Comparison of ENCODE assay signal across 8 cellular contexts in genomic region chr1:18948048-18948912, GRCh38. TPM values are rescaled to one million over a fixed set of nuclear protein-coding genes. Genes with fewer than 3 reads are reported as not detected.
DNase-seq lines count a peak whose midpoint lies in the region; ATAC-seq and TF ChIP-seq lines count a peak whose summit lies in the region.

No MANE protein-coding gene starts in this region.

- TF ChIP-seq CTCF in right lobe of liver (IDR thresholded peaks at IDR 0.05): no peak
- TF ChIP-seq CTCF in suprapubic skin (IDR thresholded peaks at IDR 0.05): no peak
- no peak for TF ChIP-seq CTCF in neural progenitor cell (IDR thresholded peaks at IDR 0.05)

- no peaks in the 10 kb centered on the region for H3K27me3 ChIP-seq in right lobe of liver
- no peaks in the 10 kb centered on the region for H3K27me3 ChIP-seq in suprapubic skin
- H3K27me3 ChIP-seq in neural progenitor cell: peaks cover 6% of the 10 kb centered on the region

- H2AFZ ChIP-seq in neural progenitor cell (replicated peaks): no peak overlapping the region

- TF ChIP-seq POLR2A in right lobe of liver (IDR thresholded peaks at IDR 0.05): no peak
- no peak for TF ChIP-seq POLR2A in suprapubic skin (IDR thresholded peaks at IDR 0.05)
- no peak for TF ChIP-seq POLR2A in GM18505 (IDR thresholded peaks at IDR 0.05; ENCODE audit: borderline replicate concordance, extremely low read depth, insufficient read depth, insufficient read length)

- POLR2A ChIA-PET in HEK293T (lab: Yijun Ruan, JAX): no interaction called here

- intact Hi-C loops in right lobe of liver (cut with DNase I): no loop called here

- no peak overlapping the region for H3K9ac ChIP-seq in neural progenitor cell

- no peaks in the 10 kb centered on the region for H3K36me3 ChIP-seq in right lobe of liver
- H3K36me3 ChIP-seq in suprapubic skin: no peaks in the 10 kb centered on the region
- H3K36me3 ChIP-seq in neural progenitor cell: no peaks in the 10 kb centered on the region

- H3K9me3 ChIP-seq in right lobe of liver (no peaks in the 10 kb centered on the region), suprapubic skin (no peaks in the 10 kb centered on the region), neural progenitor cell (ENCODE audit: low read depth) (no peaks in the 10 kb centered on the region)

- DNase-seq in activated gamma-delta T cell treated with Interleukin-2 at 50 U/mL for 16 hours (peak; percentile 69), activated gamma-delta T cell (lab: John Stamatoyannopoulos, UW) (no peak), right lobe of liver (peak; percentile 59 to 86 (median 85)), suprapubic skin (ENCODE audit: low spot score in 2 of 2) (no peak), HEK293T (ENCODE audit: extremely low spot score) (no peak), neural progenitor cell (ENCODE audit: low spot score) (no peak)
- DNase-seq in activated naive CD4-positive, alpha-beta T cell treated with anti-CD3 and anti-CD28 coated beads, Interleukin-2, amount 50 U/mL, for 72 hours (ENCODE audit: low spot score in 2 of 2): peak in 1 of 2 donors; percentile 72

- H3K27ac ChIP-seq in right lobe of liver (peak overlapping the region; percentile 66 to 84 (median 82)), suprapubic skin (peak overlapping the region; percentile 95), neural progenitor cell (no peak overlapping the region)

- peaks cover 62% of the 10 kb centered on the region for H3K4me1 Mint-ChIP-seq in neural progenitor cell

- H3K4me3 ChIP-seq in right lobe of liver: peak overlapping the region in 1 of 3 donors; percentile 10
- peak overlapping the region; percentile 80 for H3K4me3 ChIP-seq in suprapubic skin
- H3K4me3 ChIP-seq in neural progenitor cell: no peak overlapping the region

- ATAC-seq in activated naive CD4-positive, alpha-beta T cell treated with anti-CD3 and anti-CD28 coated beads, Interleukin-2, amount 50 U/mL, for 72 hours: peak in 1 of 2 donors; percentile 16
- peak; percentile 33 to 69 (median 51) for ATAC-seq in right lobe of liver
- no peak for ATAC-seq in GM18505 (IDR thresholded peaks at IDR 0.05; ENCODE audit: unreplicated experiment)

- H3K4me2 ChIP-seq in neural progenitor cell: no peak overlapping the region

- CTCF ChIA-PET in HEK293T (lab: Yijun Ruan, JAX): no interaction called here

- no peak overlapping the region for H3K4me3 Mint-ChIP-seq in neural progenitor cell

- H3F3A ChIP-seq in neural progenitor cell (ENCODE audit: low read depth): peaks cover 16% of the 10 kb centered on the region

- peaks cover 6 to 38% of the 10 kb centered on the region in 2 donors for H3K36me3 Mint-ChIP-seq in activated naive CD4-positive, alpha-beta T cell treated with anti-CD3 and anti-CD28 coated beads, Interleukin-2, amount 50 U/mL, for 72 hours
- H3K36me3 Mint-ChIP-seq in neural progenitor cell: no peaks in the 10 kb centered on the region

- H3K4me1 ChIP-seq in right lobe of liver (peaks cover 0 to 63% (median 30%) of the 10 kb centered on the region in 4 donors), suprapubic skin (peaks cover 94% of the 10 kb centered on the region), neural progenitor cell (peaks cover 28% of the 10 kb centered on the region)

- 24% methylated on average over 13 of the region's 15 CpGs for WGBS in right lobe of liver (ENCODE audit: insufficient coverage, low coverage, low lambda C conversion rate, missing lambda C conversion rate)
- 50% methylated on average over 9 of the region's 15 CpGs for WGBS in suprapubic skin

- H3K79me2 ChIP-seq in neural progenitor cell (ENCODE audit: low read depth): no peaks in the 10 kb centered on the region

- H3K27me3 Mint-ChIP-seq in neural progenitor cell (ENCODE audit: insufficient read depth, low read depth): peaks cover 5% of the 10 kb centered on the region

- H4K20me1 ChIP-seq in neural progenitor cell (ENCODE audit: low read depth): no peaks in the 10 kb centered on the region

- H3K9me3 Mint-ChIP-seq in activated naive CD4-positive, alpha-beta T cell treated with anti-CD3 and anti-CD28 coated beads, Interleukin-2, amount 50 U/mL, for 72 hours: no peaks in the 10 kb centered on the region
- no peaks in the 10 kb centered on the region for H3K9me3 Mint-ChIP-seq in neural progenitor cell

- no peak for TF ChIP-seq EP300 in suprapubic skin (IDR thresholded peaks at IDR 0.05)

- H3K27ac Mint-ChIP-seq in activated naive CD4-positive, alpha-beta T cell treated with anti-CD3 and anti-CD28 coated beads, Interleukin-2, amount 50 U/mL, for 72 hours: peak overlapping the region; percentile 96 to 98
- no peak overlapping the region for H3K27ac Mint-ChIP-seq in neural progenitor cell

TF ChIP-seq in HEK293T, 16 proteins besides CTCF, POLR2A, EP300 and RAD21:
- TF ChIP-seq CTBP1 (IDR thresholded peaks at IDR 0.05; ENCODE audit: borderline replicate concordance) (no peak), NFRKB (IDR thresholded peaks at IDR 0.05) (no peak), LEF1 (IDR thresholded peaks at IDR 0.05; ENCODE audit: borderline replicate concordance) (no peak), FOXA1 (IDR thresholded peaks at IDR 0.05) (no peak), BHLHE40 (IDR thresholded peaks at IDR 0.05; ENCODE audit: borderline replicate concordance) (no peak), SUZ12 (IDR thresholded peaks at IDR 0.05) (no peak), TARDBP (IDR thresholded peaks at IDR 0.05) (no peak), ARNT (IDR thresholded peaks at IDR 0.05) (no peak), FOXM1 (IDR thresholded peaks at IDR 0.05; ENCODE audit: borderline replicate concordance) (no peak), FOXK2 (IDR thresholded peaks at IDR 0.05) (no peak), SP1 (IDR thresholded peaks at IDR 0.05) (no peak), ELF4 (IDR thresholded peaks at IDR 0.05) (no peak), HDGF (IDR thresholded peaks at IDR 0.05; ENCODE audit: borderline replicate concordance) (no peak), L3MBTL2 (conservative IDR thresholded peaks at IDR 0.05) (no peak), ZNF384 (IDR thresholded peaks at IDR 0.05) (no peak)
- TF ChIP-seq, protein P1, sequence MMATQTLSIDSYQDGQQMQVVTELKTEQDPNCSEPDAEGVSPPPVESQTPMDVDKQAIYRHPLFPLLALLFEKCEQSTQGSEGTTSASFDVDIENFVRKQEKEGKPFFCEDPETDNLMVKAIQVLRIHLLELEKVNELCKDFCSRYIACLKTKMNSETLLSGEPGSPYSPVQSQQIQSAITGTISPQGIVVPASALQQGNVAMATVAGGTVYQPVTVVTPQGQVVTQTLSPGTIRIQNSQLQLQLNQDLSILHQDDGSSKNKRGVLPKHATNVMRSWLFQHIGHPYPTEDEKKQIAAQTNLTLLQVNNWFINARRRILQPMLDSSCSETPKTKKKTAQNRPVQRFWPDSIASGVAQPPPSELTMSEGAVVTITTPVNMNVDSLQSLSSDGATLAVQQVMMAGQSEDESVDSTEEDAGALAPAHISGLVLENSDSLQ (IDR thresholded peaks at IDR 0.05): no peak

RNA-seq across cellular contexts. Expression of gene IFFO2, which starts 8.2 kb away (rescaled TPM):
- total RNA-seq in activated naive CD4-positive, alpha-beta T cell treated with anti-CD3 and anti-CD28 coated beads, Interleukin-2, amount 50 U/mL, for 72 hours: 10 to 100 TPM; 27.3 to 41.7 TPM
- total RNA-seq in right lobe of liver: 10 to 100 TPM in 2 of 6 experiments, 1 to 10 TPM in 4; 2.9 to 12.7 (median 7.2) TPM
- total RNA-seq in suprapubic skin: 100 to 1,000 TPM; 327 to 569 (median 449) TPM
- 0.65 and 1.5 TPM in 2 replicates for total RNA-seq in neural progenitor cell (ENCODE audit: low replicate concordance)

RNA-seq across cellular contexts. Expression of gene ALDH4A1, which starts 45.9 kb away (rescaled TPM):
- total RNA-seq in activated naive CD4-positive, alpha-beta T cell treated with anti-CD3 and anti-CD28 coated beads, Interleukin-2, amount 50 U/mL, for 72 hours: 1 to 10 TPM; 7.4 to 9.8 TPM
- total RNA-seq in right lobe of liver (100 to 1,000 TPM; 218 to 364 (median 265) TPM), suprapubic skin (10 to 100 TPM; 25.0 to 33.0 (median 29.6) TPM), neural progenitor cell (ENCODE audit: low replicate concordance) (21.8 and 39.9 TPM in 2 replicates)

Comparison
In these comparisons a context has a peak if more than half of its experiments do, and no peak if none do; other contexts are left out.
1. DNase-seq: peak in activated gamma-delta T cell treated with Interleukin-2 at 50 U/mL for 16 hours (single experiment) and right lobe of liver (3 of 3); none in activated gamma-delta T cell (single experiment), suprapubic skin (0 of 2), HEK293T (single experiment) and neural progenitor cell (single experiment).
2. RNA of gene IFFO2, which starts 8.2 kb away (total RNA-seq): 327 to 569 TPM in suprapubic skin; 27.3 to 41.7 TPM in activated naive CD4-positive, alpha-beta T cell treated with anti-CD3 and anti-CD28 coated beads, Interleukin-2, amount 50 U/mL, for 72 hours, 2.9 to 12.7 TPM in right lobe of liver and 0.65 to 1.5 TPM in neural progenitor cell; every median in the first group is over 4 times any median in the second.